28 cellular contexts compared by ENCODE assay signal in genomic region chr21:35079181-35079580, GRCh38. TPM values are rescaled to one million over a fixed set of nuclear protein-coding genes. Genes with fewer than 3 reads are reported as not detected.
"Had no signal": no experiment of that assay in that cellular context is flagged by ENCODE, and none has a peak within 500 bp of the region (broad histone marks: within the 10 kb centered on the region; RNA-seq: fewer than 3 reads in every experiment).

No MANE protein-coding gene starts in this region.

- H3K36me3 ChIP-seq: ascending aorta, breast epithelium, cardiac muscle cell, colonic mucosa, esophagus squamous epithelium, gastroesophageal sphincter, WERI-Rb-1 had no signal

- H3K4me1 Mint-ChIP-seq: activated B cell treated with CpG ODN at 0.5 μM for 24 hours, brain, T-helper 17 cell had no signal

- H3K27me3 ChIP-seq: ascending aorta, breast epithelium, colonic mucosa, gastroesophageal sphincter had no signal

- DNase-seq: activated B cell treated with CpG ODN at 0.5 μM for 24 hours; activated CD4-positive, alpha-beta memory T cell treated with anti-CD3 and anti-CD28 coated beads for 36 hours; activated CD8-positive, alpha-beta memory T cell treated with anti-CD3 and anti-CD28 coated beads, Interleukin-2, amount 10 ng/mL, durations not matched to agents 7 days and 5 days; activated CD8-positive, alpha-beta memory T cell treated with anti-CD3 and anti-CD28 coated beads, Interleukin-2, amount 50 U/mL, for 4 hours; activated CD8-positive, alpha-beta T cell treated with anti-CD3 and anti-CD28 coated beads, Interleukin-2, amount 10 ng/mL, durations not matched to agents 7 days and 5 days; activated gamma-delta T cell; activated naive CD4-positive, alpha-beta T cell; activated naive CD4-positive, alpha-beta T cell treated with anti-CD3 and anti-CD28 coated beads, Interleukin-2, amount 10 ng/mL, durations not matched to agents 7 days and 5 days; activated naive CD8-positive, alpha-beta T cell treated with anti-CD3 and anti-CD28 coated beads, Interleukin-2, amount 10 ng/mL, durations not matched to agents 7 days and 5 days; activated T-cell treated with anti-CD3 and anti-CD28 coated beads, Interleukin-2, amount 50 U/mL, for 1 hour; central memory CD4-positive, alpha-beta T cell; cerebellar nuclear complex; colonic mucosa; effector CD8-positive, alpha-beta T cell; esophagus squamous epithelium; foreskin melanocyte; T-helper 1 cell; T-helper 17 cell; T1000; WERI-Rb-1 had no signal

- H3K36me3 Mint-ChIP-seq: activated CD4-positive, alpha-beta memory T cell treated with anti-CD3 and anti-CD28 coated beads for 36 hours; activated naive CD4-positive, alpha-beta T cell treated with anti-CD3 and anti-CD28 coated beads, Interleukin-2, amount 10 ng/mL, durations not matched to agents 7 days and 5 days; brain had no signal

- H3K27me3 Mint-ChIP-seq: activated B cell treated with CpG ODN at 0.5 μM for 24 hours; activated CD4-positive, alpha-beta memory T cell treated with anti-CD3 and anti-CD28 coated beads for 36 hours; activated naive CD4-positive, alpha-beta T cell treated with anti-CD3 and anti-CD28 coated beads, Interleukin-2, amount 10 ng/mL, durations not matched to agents 7 days and 5 days; T-helper 17 cell had no signal

- H3K9me3 ChIP-seq: ascending aorta, colonic mucosa, esophagus squamous epithelium, gastroesophageal sphincter had no signal

- H3K27ac Mint-ChIP-seq: activated B cell treated with CpG ODN at 0.5 μM for 24 hours; activated CD4-positive, alpha-beta memory T cell treated with anti-CD3 and anti-CD28 coated beads for 36 hours; activated CD8-positive, alpha-beta memory T cell treated with anti-CD3 and anti-CD28 coated beads, Interleukin-2, amount 10 ng/mL, durations not matched to agents 7 days and 5 days; activated CD8-positive, alpha-beta T cell treated with anti-CD3 and anti-CD28 coated beads, Interleukin-2, amount 10 ng/mL, durations not matched to agents 7 days and 5 days; activated naive CD4-positive, alpha-beta T cell treated with anti-CD3 and anti-CD28 coated beads, Interleukin-2, amount 10 ng/mL, durations not matched to agents 7 days and 5 days; activated naive CD4-positive, alpha-beta T cell treated with anti-CD3 and anti-CD28 coated beads, Interleukin-2, amount 50 U/mL, for 72 hours; activated naive CD8-positive, alpha-beta T cell treated with anti-CD3 and anti-CD28 coated beads, Interleukin-2, amount 10 ng/mL, durations not matched to agents 7 days and 5 days; brain; T-helper 2 cell treated with Interferon-gamma antibody and Interleukin-4, amounts not matched to agents 5 μg/mL and 100 μg/mL, for 36 hours had no signal

- H3K4me1 ChIP-seq: ascending aorta, breast epithelium, colonic mucosa, esophagus squamous epithelium, gastroesophageal sphincter had no signal

- H3K4me3 ChIP-seq: ascending aorta, breast epithelium, cardiac muscle cell, colonic mucosa, esophagus squamous epithelium, gastroesophageal sphincter had no signal

- H3K27ac ChIP-seq: ascending aorta, breast epithelium, cardiac muscle cell, colonic mucosa, epithelial cell of prostate, esophagus squamous epithelium, gastroesophageal sphincter, WERI-Rb-1 had no signal

- H3K4me3 Mint-ChIP-seq: activated B cell treated with CpG ODN at 0.5 μM for 24 hours; activated CD4-positive, alpha-beta memory T cell treated with anti-CD3 and anti-CD28 coated beads for 36 hours; activated CD8-positive, alpha-beta memory T cell treated with anti-CD3 and anti-CD28 coated beads, Interleukin-2, amount 10 ng/mL, durations not matched to agents 7 days and 5 days; activated CD8-positive, alpha-beta T cell treated with anti-CD3 and anti-CD28 coated beads, Interleukin-2, amount 10 ng/mL, durations not matched to agents 7 days and 5 days; activated naive CD4-positive, alpha-beta T cell treated with anti-CD3 and anti-CD28 coated beads, Interleukin-2, amount 10 ng/mL, durations not matched to agents 7 days and 5 days; activated naive CD8-positive, alpha-beta T cell treated with anti-CD3 and anti-CD28 coated beads, Interleukin-2, amount 10 ng/mL, durations not matched to agents 7 days and 5 days; brain; T-helper 17 cell; T-helper 2 cell treated with Interferon-gamma antibody and Interleukin-4, amounts not matched to agents 5 μg/mL and 100 μg/mL, for 36 hours had no signal

RNA-seq across cellular contexts. Expression of gene RUNX1, which starts 30.1 kb away (rescaled TPM):
- polyA plus RNA-seq: cardiac muscle cell had no signal
